ENCODE assay signal across 9 cellular contexts in the genomic region with DNA sequence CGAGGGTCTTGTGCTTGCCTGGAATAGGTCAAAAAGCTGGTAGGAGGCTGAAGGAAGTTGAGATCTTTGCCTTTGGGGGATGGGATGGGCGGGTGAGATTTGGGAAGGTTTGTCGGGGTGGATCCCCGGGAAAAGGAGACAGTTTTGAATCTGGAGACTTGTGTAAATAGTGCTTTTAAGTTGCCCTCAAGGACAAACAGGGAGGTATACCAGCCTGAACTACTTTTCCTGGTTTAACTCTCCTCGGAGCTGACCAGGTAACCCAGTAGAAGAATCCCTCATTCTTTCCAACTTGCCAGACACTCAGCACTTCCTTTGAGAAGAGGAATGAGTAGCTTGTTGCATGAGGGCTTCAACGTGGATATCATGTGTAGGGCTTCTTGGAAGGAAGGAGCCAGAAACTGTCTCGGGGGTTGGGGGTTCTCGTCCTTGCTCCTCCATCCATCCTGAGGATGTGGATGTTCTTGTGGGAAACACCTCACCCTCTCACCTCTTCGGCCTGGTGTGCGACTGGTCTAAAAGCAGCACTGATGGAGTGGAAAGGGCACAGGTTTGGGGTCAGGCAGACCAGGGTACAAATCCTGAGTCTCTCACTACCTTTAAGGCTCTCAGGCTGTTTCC. TPM values are rescaled to one million over a fixed set of nuclear protein-coding genes. Genes with fewer than 3 reads are reported as not detected.
A peak's percentile ranks its signal among the peaks of the same experiment; 100 is the strongest.
DNase-seq lines count a peak whose midpoint lies in the region; ATAC-seq, FAIRE-seq and TF ChIP-seq lines count a peak whose summit lies in the region.
"Had no signal": no experiment of that assay in that cellular context is flagged by ENCODE, and none has a peak within 500 bp of the region (broad histone marks: within the 10 kb centered on the region; RNA-seq: fewer than 3 reads in every experiment).

No MANE protein-coding gene starts in this region.

- H2AFZ ChIP-seq in K562 (ENCODE audit: low read depth, low read length), result no peak overlapping the region

- H3K9me3 ChIP-seq in K562 (replicated peaks; ENCODE audit: control insufficient read depth, insufficient read depth, low read depth, low read length) (no peaks in the 10 kb centered on the region), left lung (no peaks in the 10 kb centered on the region)

- no peak for DNase-seq in activated naive CD4-positive, alpha-beta T cell treated with anti-CD3 and anti-CD28 coated beads, Interleukin-2, amount 50 U/mL, for 72 hours (ENCODE audit: low spot score in 2 of 2)
- DNase-seq in K562 (ENCODE audit: extremely low read depth in 1 of 4, low spot score in 3 of 4) (peak in 1 of 4 experiments; percentile 13), left lung (no peak), type B pancreatic cell (ENCODE audit: extremely low spot score, unreplicated experiment) (no peak), NCI-H2196 treated with DMSO at 0.1 percent for 48 hours (lab: John Stamatoyannopoulos, UW; ENCODE audit: unreplicated experiment) (no peak), NCI-H2107 treated with DMSO at 0.1 percent for 48 hours (lab: John Stamatoyannopoulos, UW; ENCODE audit: unreplicated experiment) (no peak)
- DNase-seq: NCI-H2081 treated with DMSO at 0.1 percent for 48 hours had no signal

- peak overlapping the region; percentile 53 for H3K4me3 Mint-ChIP-seq in activated naive CD4-positive, alpha-beta T cell treated with anti-CD3 and anti-CD28 coated beads, Interleukin-2, amount 50 U/mL, for 24 hours
- H3K4me3 Mint-ChIP-seq in type B pancreatic cell, result peak overlapping the region; percentile 86

- 29% methylated on average over 8 of the region's 10 CpGs for WGBS in K562 (ENCODE audit: insufficient coverage, low coverage, missing lambda C conversion rate)

- no TSS peak for BruUV-seq in K562 (replicated peaks; lab: Mats Ljungman, UMichigan)

- POLR2A ChIA-PET in K562 (lab: Yijun Ruan, JAX), result interaction anchor here (0.6 to 1.0 kb wide), 6 partner anchors 10 to 638 kb away, joined by 3 read pairs; no protein-coding TSS in a partner anchor

- H3K4me2 ChIP-seq in K562 (ENCODE audit: insufficient read depth, low read length), result peak overlapping the region; percentile 90

- H3K27ac Mint-ChIP-seq in activated naive CD4-positive, alpha-beta T cell treated with anti-CD3 and anti-CD28 coated beads, Interleukin-2, amount 50 U/mL, for 24 hours, result no peak overlapping the region
- no peak overlapping the region for H3K27ac Mint-ChIP-seq in activated naive CD4-positive, alpha-beta T cell treated with anti-CD3 and anti-CD28 coated beads, Interleukin-2, amount 50 U/mL, for 72 hours
- peak overlapping the region; percentile 89 for H3K27ac Mint-ChIP-seq in type B pancreatic cell

- H3K9me3 Mint-ChIP-seq in activated naive CD4-positive, alpha-beta T cell treated with anti-CD3 and anti-CD28 coated beads, Interleukin-2, amount 50 U/mL, for 24 hours, result no peaks in the 10 kb centered on the region
- H3K9me3 Mint-ChIP-seq in activated naive CD4-positive, alpha-beta T cell treated with anti-CD3 and anti-CD28 coated beads, Interleukin-2, amount 50 U/mL, for 72 hours, result no peaks in the 10 kb centered on the region
- no peaks in the 10 kb centered on the region for H3K9me3 Mint-ChIP-seq in type B pancreatic cell

- TF ChIP-seq RAD21 in K562 (CRISPR knock-in tag; conservative IDR thresholded peaks at IDR 0.05 in 1 of 2, IDR thresholded peaks at IDR 0.05 in 1 of 2), result no peak

- H3K4me3 ChIP-seq in K562, result peak overlapping the region; percentile 65; the same call in 1 of the 2 replicates
- peak overlapping the region; percentile 42 to 55 for H3K4me3 ChIP-seq in left lung

- H3K4me1 ChIP-seq in K562 (replicated peaks in 1 of 2; ENCODE audit: control insufficient read depth in 2 of 2, insufficient read depth in 2 of 2, low read length in 2 of 2), result peaks cover 25 to 39% of the 10 kb centered on the region in 2 experiments; a peak in 4 of 5 replicates
- peaks cover 3 to 16% of the 10 kb centered on the region in 2 donors for H3K4me1 ChIP-seq in left lung

- H3K27me3 ChIP-seq in K562 (ENCODE audit: control insufficient read depth in 2 of 2, insufficient read depth in 2 of 2, low read length in 2 of 2) (no peaks in the 10 kb centered on the region), left lung (peaks cover 0 to 68% of the 10 kb centered on the region in 2 donors)

- FAIRE-seq in K562 (lab: Jason Lieb, UNC), result no peak

- no peaks in the 10 kb centered on the region for H3K36me3 Mint-ChIP-seq in activated naive CD4-positive, alpha-beta T cell treated with anti-CD3 and anti-CD28 coated beads, Interleukin-2, amount 50 U/mL, for 24 hours
- H3K36me3 Mint-ChIP-seq in activated naive CD4-positive, alpha-beta T cell treated with anti-CD3 and anti-CD28 coated beads, Interleukin-2, amount 50 U/mL, for 72 hours, result peaks cover 0 to 5% of the 10 kb centered on the region in 2 donors
- peaks cover 8% of the 10 kb centered on the region for H3K36me3 Mint-ChIP-seq in type B pancreatic cell

- H3K79me2 ChIP-seq in K562 (ENCODE audit: control insufficient read depth, insufficient read depth, low read length), result peaks cover 53% of the 10 kb centered on the region

- intact Hi-C loops in K562 (cut with micrococcal nuclease) (loop anchor here (5.0 kb wide), 1 partner anchor 36 kb away; no protein-coding TSS in a partner anchor), left lung (cut with DNase I) (no loop called here)

- TF ChIP-seq POLR2A in K562 (conservative IDR thresholded peaks at IDR 0.05), result no peak

- H3K36me3 ChIP-seq in K562 (ENCODE audit: control insufficient read depth, insufficient read depth, low read length) (peaks cover 3% of the 10 kb centered on the region; the same call in 2 of the 3 replicates), left lung (no peaks in the 10 kb centered on the region)

- ATAC-seq in activated naive CD4-positive, alpha-beta T cell treated with anti-CD3 and anti-CD28 coated beads, Interleukin-2, amount 50 U/mL, for 72 hours, result no peak
- no peak for ATAC-seq in K562
- ATAC-seq in left lung, result no peak
- no peak for ATAC-seq in GM21825 (IDR thresholded peaks at IDR 0.05; ENCODE audit: unreplicated experiment)

- peaks cover 18% of the 10 kb centered on the region for H3K4me1 Mint-ChIP-seq in activated naive CD4-positive, alpha-beta T cell treated with anti-CD3 and anti-CD28 coated beads, Interleukin-2, amount 50 U/mL, for 24 hours
- H3K4me1 Mint-ChIP-seq in type B pancreatic cell (ENCODE audit: unreplicated experiment), result peaks cover 22% of the 10 kb centered on the region

- TF ChIP-seq CTCF in K562 (IDR thresholded peaks at IDR 0.05 in 2 of 3, conservative IDR thresholded peaks at IDR 0.05 in 1 of 3; ENCODE audit: insufficient read depth in 2 of 3, low read depth in 1 of 3, low read length in 3 of 3) (no peak), left lung (IDR thresholded peaks at IDR 0.05) (no peak), type B pancreatic cell (conservative IDR thresholded peaks at IDR 0.05) (no peak)

- peaks cover 3% of the 10 kb centered on the region for H3K9me1 ChIP-seq in K562 (ENCODE audit: control insufficient read depth, insufficient read depth, low read length)

- peaks cover 38% of the 10 kb centered on the region for H3K27me3 Mint-ChIP-seq in activated naive CD4-positive, alpha-beta T cell treated with anti-CD3 and anti-CD28 coated beads, Interleukin-2, amount 50 U/mL, for 24 hours
- H3K27me3 Mint-ChIP-seq in type B pancreatic cell, result peaks cover 46% of the 10 kb centered on the region

- TF ChIP-seq EP300 in K562 (IDR thresholded peaks at IDR 0.05; ENCODE audit: low read length), result no peak

- in situ Hi-C loops in K562 (cut with MboI), result no loop called here

- H4K20me1 ChIP-seq in K562 (replicated peaks; ENCODE audit: control insufficient read depth, insufficient read depth, low read length), result no peaks in the 10 kb centered on the region; the same call in 1 of the 2 replicates

- H3K27ac ChIP-seq in K562 (ENCODE audit: extremely low read depth, low read depth, low read length) (no peak overlapping the region; the same call in 2 of the 3 replicates), left lung (peak overlapping the region in 1 of 2 donors; percentile 84)

- H3K9ac ChIP-seq in K562 (ENCODE audit: insufficient read depth in 1 of 2, low read depth in 2 of 2, low read length in 2 of 2), result peak overlapping the region; percentile 67 to 77

- CTCF ChIA-PET in K562 (lab: Yijun Ruan, JAX; ENCODE audit: low intra/inter-chr PET ratio), result no interaction called here

TF ChIP-seq in K562, 482 proteins besides CTCF, POLR2A, EP300 and RAD21 (continues in another document):
- no peak for TF ChIP-seq ZNF551 (CRISPR knock-in tag; IDR thresholded peaks at IDR 0.05)
- TF ChIP-seq, protein P1, sequence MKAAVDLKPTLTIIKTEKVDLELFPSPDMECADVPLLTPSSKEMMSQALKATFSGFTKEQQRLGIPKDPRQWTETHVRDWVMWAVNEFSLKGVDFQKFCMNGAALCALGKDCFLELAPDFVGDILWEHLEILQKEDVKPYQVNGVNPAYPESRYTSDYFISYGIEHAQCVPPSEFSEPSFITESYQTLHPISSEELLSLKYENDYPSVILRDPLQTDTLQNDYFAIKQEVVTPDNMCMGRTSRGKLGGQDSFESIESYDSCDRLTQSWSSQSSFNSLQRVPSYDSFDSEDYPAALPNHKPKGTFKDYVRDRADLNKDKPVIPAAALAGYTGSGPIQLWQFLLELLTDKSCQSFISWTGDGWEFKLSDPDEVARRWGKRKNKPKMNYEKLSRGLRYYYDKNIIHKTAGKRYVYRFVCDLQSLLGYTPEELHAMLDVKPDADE (conservative IDR thresholded peaks at IDR 0.05; ENCODE audit: control insufficient read depth, low read depth, low read length), result no peak

RNA-seq across cellular contexts. Expression of a gene that starts 1.9 kb away (rescaled TPM):
- total RNA-seq in activated naive CD4-positive, alpha-beta T cell treated with anti-CD3 and anti-CD28 coated beads, Interleukin-2, amount 50 U/mL, for 72 hours, result 1 to 10 TPM in 1 of 2 donors, under 1 TPM in 1; 0.32 to 8.3 TPM
- total RNA-seq in K562 (2011; cell fraction: chromatin; rRNA removed; ENCODE audit: low replicate concordance), result 7.9 and 24.9 TPM in 2 replicates
- total RNA-seq in K562 (2011; cell fraction: nucleolus; rRNA removed), result 18.8 and 20.4 TPM in 2 replicates
- total RNA-seq in K562 (2011; cell fraction: nucleoplasm; rRNA removed), result 15.1 and 16.4 TPM in 2 replicates
- total RNA-seq in K562 (2014; rRNA removed), result 23.9 and 27.2 TPM in 2 replicates
- 13.4 and 15.7 TPM in 2 replicates for total RNA-seq in K562 (2014; rRNA removed; fragmentation: Illumina TruSeq; extraction: Trizol)
- 15.1 and 16.1 TPM in 2 replicates for total RNA-seq in K562 (2015; rRNA removed; fragmentation: Illumina TruSeq; extraction: Trizol)
- 38.6 and 40.0 TPM in 2 replicates for total RNA-seq in K562 (2021)
- polyA plus RNA-seq in K562 (2011; rRNA removed), result 17.0 and 21.3 TPM in 2 replicates
- polyA plus RNA-seq in K562 (2011; cell fraction: cytosol; rRNA removed), result 22.3 and 41.2 TPM in 2 replicates
- polyA plus RNA-seq in K562 (2011; cell fraction: nucleus; rRNA removed), result 13.3 and 19.3 TPM in 2 replicates
- 18.1 and 27.4 TPM in 2 replicates for polyA plus RNA-seq in K562 (2012)
- polyA plus RNA-seq in K562 (2014; fragmentation: Illumina TruSeq; extraction: Trizol), result 23.7 and 30.8 TPM in 2 replicates
- 1 to 10 TPM in 1 of 2 experiments, under 1 TPM in 1; 0.82 to 1.3 TPM for polyA plus RNA-seq in K562 (2014; fragmentation: Nextera tagmentation; extraction: Ambion mirVana)
- 29.6 and 31.8 TPM in 2 replicates for polyA plus RNA-seq in K562 (2014; rRNA removed)
- polyA minus RNA-seq in K562 (2011; rRNA and poly(A)+ RNA removed), result 14.5 and 17.3 TPM in 2 replicates
- 20.2 and 25.8 TPM in 2 replicates for polyA minus RNA-seq in K562 (2011; cell fraction: cytosol; rRNA and poly(A)+ RNA removed)
- polyA minus RNA-seq in K562 (2011; cell fraction: nucleus; rRNA and poly(A)+ RNA removed), result 7.4 and 7.9 TPM in 2 replicates
- total RNA-seq in left lung, result 10 to 100 TPM; 21.8 to 34.1 TPM
- total RNA-seq in type B pancreatic cell (ENCODE audit: low replicate concordance), result 10.8 and 21.6 TPM in 2 replicates
